Comparison of ENCODE assay signal across 1 cellular context in genomic region chr15:40948706-40949473, GRCh38.
TF ChIP-seq lines count a peak whose summit lies in the region.

No MANE protein-coding gene starts in this region.

TF ChIP-seq in K562, 482 proteins besides CTCF, POLR2A, EP300 and RAD21 (continued from another document):
- TF ChIP-seq HINFP (tag; conservative IDR thresholded peaks at IDR 0.05; ENCODE audit: low read depth) (no peak), ZNF444 (CRISPR knock-in tag; IDR thresholded peaks at IDR 0.05) (no peak), L3MBTL2 (IDR thresholded peaks at IDR 0.05) (peak; percentile 65), USF1 (CRISPR knock-in tag; IDR thresholded peaks at IDR 0.05) (peak; percentile 35; the same call in 1 of the 2 replicates), PURB (CRISPR knock-in tag; IDR thresholded peaks at IDR 0.05; ENCODE audit: low read depth) (no peak), PCBP2 (IDR thresholded peaks at IDR 0.05; ENCODE audit: low read depth, low read length, poor library complexity, severe bottlenecking) (no peak), PREB (CRISPR knock-in tag; IDR thresholded peaks at IDR 0.05) (no peak), BHLHE40 (IDR thresholded peaks at IDR 0.05; ENCODE audit: low read length) (peak; percentile 69), ZFX (CRISPR knock-in tag; IDR thresholded peaks at IDR 0.05) (0 out of 2 replicates have a peak, but pooled peaks have one; percentile 21), NFRKB (IDR thresholded peaks at IDR 0.05; ENCODE audit: low read depth) (no peak)
